In genomic region chr5:181159286-181160143, GRCh38 we compare ENCODE assay signal across 8 cellular contexts. TPM values are rescaled to one million over a fixed set of nuclear protein-coding genes. Genes with fewer than 3 reads are reported as not detected.
DNase-seq lines count a peak whose midpoint lies in the region; ATAC-seq, FAIRE-seq and TF ChIP-seq lines count a peak whose summit lies in the region.

No MANE protein-coding gene starts in this region.

- no peaks in the 10 kb centered on the region for H3K36me3 ChIP-seq in HAP-1 (replicated peaks)
- no peaks in the 10 kb centered on the region for H3K36me3 ChIP-seq in MG63
- H3K36me3 ChIP-seq in upper lobe of left lung, result no peaks in the 10 kb centered on the region

- H3K4me1 ChIP-seq in HAP-1 (peaks cover 9% of the 10 kb centered on the region), upper lobe of left lung (peaks cover 0 to 18% (median 3%) of the 10 kb centered on the region in 4 donors)

- DNase-seq in HAP-1 (ENCODE audit: low spot score in 2 of 2) (peak; percentile 68 to 96), MG63 (peak; percentile 82), SK-MEL-5 (ENCODE audit: low read depth, low spot score) (peak; percentile 89), globus pallidus (ENCODE audit: low spot score) (peak; percentile 81), pons (ENCODE audit: low spot score) (peak; percentile 89), upper lobe of left lung (peak; percentile 63 to 79)
- DNase-seq in activated gamma-delta T cell treated with anti-CD3 and anti-CD28 coated beads, Interleukin-2, amount 50 U/mL, for 16 hours (ENCODE audit: low read depth), result peak; percentile 91

- H3K9me3 ChIP-seq in HAP-1, result no peaks in the 10 kb centered on the region
- H3K9me3 ChIP-seq in MG63, result no peaks in the 10 kb centered on the region
- H3K9me3 ChIP-seq in upper lobe of left lung, result no peaks in the 10 kb centered on the region

- peak; percentile 87 for FAIRE-seq in G401.6 (lab: Jason Lieb, UNC)

- WGBS in upper lobe of left lung, 2 donors, result 47 to 55% methylated on average over 15 to 17 of the region's 20 CpGs

- no peak for TF ChIP-seq POLR2A in upper lobe of left lung (IDR thresholded peaks at IDR 0.05)

- TF ChIP-seq CTCF in upper lobe of left lung (IDR thresholded peaks at IDR 0.05), result peak; percentile 71 to 81 (median 78)

- H3K27me3 ChIP-seq in HAP-1 (ENCODE audit: low read depth) (peaks cover 11% of the 10 kb centered on the region; the same call in 1 of the 2 replicates), MG63 (peaks cover 12% of the 10 kb centered on the region; the same call in 1 of the 2 replicates), upper lobe of left lung (peaks cover 0 to 3% (median 0%) of the 10 kb centered on the region in 4 donors)

- H3K27ac ChIP-seq in upper lobe of left lung, result peak overlapping the region in 3 of 4 donors; percentile 52 to 78 (median 71)

- no peak overlapping the region for H3K4me3 ChIP-seq in HAP-1
- H3K4me3 ChIP-seq in MG63, result no peak overlapping the region
- no peak overlapping the region for H3K4me3 ChIP-seq in upper lobe of left lung

- TF ChIP-seq EP300 in upper lobe of left lung (IDR thresholded peaks at IDR 0.05), result no peak

- peak; percentile 91 to 95 for ATAC-seq in upper lobe of left lung (ENCODE audit: low FRiP score in 2 of 2)

- in situ Hi-C loops in HAP-1 (cut with MboI; ENCODE audit: low sequenced_read_pairs), result no loop called here
- in situ Hi-C loops in SK-MEL-5 (cut with HindIII; ENCODE audit: low pct_unique_long_range_greater_than_20kb, low sequenced_read_pairs), result no loop called here

RNA-seq across cellular contexts. Expression of gene OR2V2, which starts 12.1 kb away (rescaled TPM):
- not detected in 2 replicates for total RNA-seq in MG63 (2014; rRNA removed; shearing (Covaris generic); ENCODE audit: low replicate concordance)
- not detected in 2 replicates for total RNA-seq in SK-MEL-5 (2014; rRNA removed; shearing (Covaris generic))
- polyA plus RNA-seq in SK-MEL-5 (2015; cell fraction: cytosol; rRNA removed), result not detected in 2 replicates
- not detected in 2 replicates for polyA plus RNA-seq in SK-MEL-5 (2015; cell fraction: nucleus; rRNA removed)
- 1 to 10 TPM in 1 of 6 donors, not detected in 5; 1.6 TPM for total RNA-seq in upper lobe of left lung

RNA-seq across cellular contexts. Expression of gene OR2V1, which starts 28.5 kb away (rescaled TPM):
- total RNA-seq in MG63 (2014; rRNA removed; shearing (Covaris generic); ENCODE audit: low replicate concordance), result not detected in 2 replicates
- not detected in 2 replicates for total RNA-seq in SK-MEL-5 (2014; rRNA removed; shearing (Covaris generic))
- not detected in 2 replicates for polyA plus RNA-seq in SK-MEL-5 (2015; cell fraction: cytosol; rRNA removed)
- not detected in 2 replicates for polyA plus RNA-seq in SK-MEL-5 (2015; cell fraction: nucleus; rRNA removed)
- not detected for total RNA-seq in upper lobe of left lung

RNA-seq across cellular contexts. Expression of gene TRIM7, which starts 45.5 kb away (rescaled TPM):
- 15.6 and 22.6 TPM in 2 replicates for total RNA-seq in MG63 (2014; rRNA removed; shearing (Covaris generic); ENCODE audit: low replicate concordance)
- 4.1 and 6.8 TPM in 2 replicates for total RNA-seq in SK-MEL-5 (2014; rRNA removed; shearing (Covaris generic))
- polyA plus RNA-seq in SK-MEL-5 (2015; cell fraction: cytosol; rRNA removed), result 2.5 and 3.3 TPM in 2 replicates
- 1.7 and 3.6 TPM in 2 replicates for polyA plus RNA-seq in SK-MEL-5 (2015; cell fraction: nucleus; rRNA removed)
- 1 to 10 TPM in 5 of 6 donors, under 1 TPM in 1; 0.83 to 6.7 (median 2.9) TPM for total RNA-seq in upper lobe of left lung
